Comparison of ENCODE assay signal across 16 cellular contexts in the genomic region with DNA sequence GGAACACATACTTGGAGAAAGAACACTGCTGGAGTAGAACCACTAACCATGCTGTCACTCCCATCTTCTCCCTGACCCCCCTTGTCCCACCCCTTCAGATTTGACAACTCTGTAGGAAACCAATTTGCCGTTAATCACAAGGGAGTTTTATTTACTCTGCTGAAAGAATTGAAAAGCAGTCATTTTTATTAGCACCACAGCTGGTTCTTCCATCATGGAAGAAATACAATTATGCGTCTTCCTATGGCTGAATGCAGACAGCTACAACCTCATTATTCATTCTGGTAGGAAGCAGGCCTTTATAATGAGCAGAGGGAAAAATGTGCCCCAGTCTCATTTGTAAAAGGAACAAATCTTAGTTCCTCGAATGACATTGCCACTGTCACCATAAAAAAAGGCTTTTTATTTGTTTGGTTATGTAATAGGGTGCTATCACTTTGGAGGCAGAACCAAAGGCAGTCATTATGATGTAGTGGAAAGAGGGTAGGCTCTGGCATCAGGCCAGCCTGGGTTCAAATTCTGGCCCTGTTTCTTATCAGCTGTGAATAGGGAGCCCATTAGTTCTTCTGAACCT.
"Had no signal": no experiment of that assay in that cellular context is flagged by ENCODE, and none has a peak within 500 bp of the region (broad histone marks: within the 10 kb centered on the region; RNA-seq: fewer than 3 reads in every experiment).

No MANE protein-coding gene starts in this region.

- H3K27ac Mint-ChIP-seq: activated naive CD8-positive, alpha-beta T cell treated with anti-CD3 and anti-CD28 coated beads for 36 hours; activated T-cell treated with anti-CD3 and anti-CD28 coated beads, Interleukin-2, amount 50 U/mL, for 72 hours; dendritic cell treated with granulocyte-macrophage colony-stimulating factor and Interleukin-4, amounts not matched to agents 40 ng/mL and 50 ng/mL, for 4 days; mesothelial cell of epicardium; stimulated activated naive CD8-positive, alpha-beta T cell treated with anti-CD3 and anti-CD28 coated beads, Interleukin-15, amount 100 ng/mL, for 72 hours had no signal

- H3K27me3 Mint-ChIP-seq: activated naive CD8-positive, alpha-beta T cell treated with anti-CD3 and anti-CD28 coated beads for 36 hours had no signal

- H3K9me3 Mint-ChIP-seq: activated naive CD8-positive, alpha-beta T cell treated with anti-CD3 and anti-CD28 coated beads for 36 hours; activated T-cell treated with anti-CD3 and anti-CD28 coated beads, Interleukin-2, amount 50 U/mL, for 72 hours; dendritic cell treated with granulocyte-macrophage colony-stimulating factor and Interleukin-4, amounts not matched to agents 40 ng/mL and 50 ng/mL, for 4 days; stimulated activated naive CD8-positive, alpha-beta T cell treated with anti-CD3 and anti-CD28 coated beads, Interleukin-15, amount 100 ng/mL, for 72 hours had no signal

- H3K36me3 Mint-ChIP-seq: activated naive CD8-positive, alpha-beta T cell treated with anti-CD3 and anti-CD28 coated beads for 36 hours; mesothelial cell of epicardium had no signal

- ATAC-seq: activated CD4-positive, CD25-positive, alpha-beta regulatory T cell treated with anti-CD3 and anti-CD28 coated beads, Interleukin-2, amount 50 U/mL, for 24 hours; activated T-cell treated with anti-CD3 and anti-CD28 coated beads, Interleukin-2, amount 50 U/mL, for 72 hours; esophagus mucosa; lower lobe of right lung; stimulated activated naive CD8-positive, alpha-beta T cell treated with anti-CD3 and anti-CD28 coated beads, Interleukin-15, amount 100 ng/mL, for 72 hours; upper lobe of right lung had no signal

- H3K4me3 Mint-ChIP-seq: activated naive CD8-positive, alpha-beta T cell treated with anti-CD3 and anti-CD28 coated beads for 36 hours; activated T-cell treated with anti-CD3 and anti-CD28 coated beads, Interleukin-2, amount 50 U/mL, for 72 hours; dendritic cell treated with granulocyte-macrophage colony-stimulating factor and Interleukin-4, amounts not matched to agents 40 ng/mL and 50 ng/mL, for 4 days; mesothelial cell of epicardium; stimulated activated naive CD8-positive, alpha-beta T cell treated with anti-CD3 and anti-CD28 coated beads, Interleukin-15, amount 100 ng/mL, for 72 hours had no signal

- DNase-seq: activated gamma-delta T cell treated with Interleukin-2 at 50 U/mL for 16 hours; activated naive CD8-positive, alpha-beta T cell treated with anti-CD3 and anti-CD28 coated beads for 36 hours; activated T-cell treated with anti-CD3 and anti-CD28 coated beads, Interleukin-2, amount 50 U/mL, for 72 hours; cerebellar nuclear complex; glutamatergic neuron; lower lobe of right lung; retina; stimulated activated CD4-positive, alpha-beta T cell treated with anti-CD3 and anti-CD28 coated beads, Interleukin-15, amount 100 ng/mL, for 24 hours; stimulated activated CD4-positive, alpha-beta T cell treated with anti-CD3 and anti-CD28 coated beads, Interleukin-4, amount 100 ng/mL, for 24 hours; stimulated activated naive CD8-positive, alpha-beta T cell treated with anti-CD3 and anti-CD28 coated beads, Interleukin-15, amount 100 ng/mL, for 72 hours; testis; upper lobe of right lung had no signal
